In the genomic region with DNA sequence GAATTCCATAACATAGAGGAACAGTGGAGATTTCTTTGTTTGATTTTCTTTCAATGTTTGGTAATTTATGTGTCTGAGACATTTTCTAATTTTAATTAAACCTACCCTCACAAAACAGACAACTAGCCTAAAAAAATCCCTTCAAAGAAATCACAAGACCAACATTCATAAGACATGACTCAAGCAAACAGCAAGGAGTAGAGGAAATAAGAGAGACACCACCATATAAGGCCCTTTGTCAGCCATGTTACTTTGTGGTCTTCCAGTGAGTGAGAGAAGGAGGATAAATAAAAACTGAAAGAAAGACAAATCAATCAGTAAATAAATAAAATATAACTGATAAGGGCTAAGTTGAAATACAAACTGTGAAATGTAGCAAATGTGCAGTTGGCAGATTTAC, we compare ENCODE assay signal across 1 cellular context.
TF ChIP-seq lines count a peak whose summit lies in the region.

No MANE protein-coding gene starts in this region.

TF ChIP-seq in SK-N-SH, 30 proteins besides CTCF, POLR2A, EP300 and RAD21 (continued from another document):
- TF ChIP-seq, protein P1, sequence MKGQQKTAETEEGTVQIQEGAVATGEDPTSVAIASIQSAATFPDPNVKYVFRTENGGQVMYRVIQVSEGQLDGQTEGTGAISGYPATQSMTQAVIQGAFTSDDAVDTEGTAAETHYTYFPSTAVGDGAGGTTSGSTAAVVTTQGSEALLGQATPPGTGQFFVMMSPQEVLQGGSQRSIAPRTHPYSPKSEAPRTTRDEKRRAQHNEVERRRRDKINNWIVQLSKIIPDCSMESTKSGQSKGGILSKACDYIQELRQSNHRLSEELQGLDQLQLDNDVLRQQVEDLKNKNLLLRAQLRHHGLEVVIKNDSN (IDR thresholded peaks at IDR 0.05; ENCODE audit: borderline replicate concordance, low read depth) = no peak
- TF ChIP-seq FOSL2 (IDR thresholded peaks at IDR 0.05; ENCODE audit: borderline replicate concordance, low read depth) = no peak
- TF ChIP-seq EZH2phosphoT487 (IDR thresholded peaks at IDR 0.05; ENCODE audit: borderline replicate concordance, low read depth) = no peak
- no peak for TF ChIP-seq GATA2 (CRISPR knock-in tag; IDR thresholded peaks at IDR 0.05)
- TF ChIP-seq YY1 (IDR thresholded peaks at IDR 0.05; ENCODE audit: low read depth) = no peak
- TF ChIP-seq SMC3 (IDR thresholded peaks at IDR 0.05; ENCODE audit: low read depth, low read length) = no peak
- TF ChIP-seq, protein P2, sequence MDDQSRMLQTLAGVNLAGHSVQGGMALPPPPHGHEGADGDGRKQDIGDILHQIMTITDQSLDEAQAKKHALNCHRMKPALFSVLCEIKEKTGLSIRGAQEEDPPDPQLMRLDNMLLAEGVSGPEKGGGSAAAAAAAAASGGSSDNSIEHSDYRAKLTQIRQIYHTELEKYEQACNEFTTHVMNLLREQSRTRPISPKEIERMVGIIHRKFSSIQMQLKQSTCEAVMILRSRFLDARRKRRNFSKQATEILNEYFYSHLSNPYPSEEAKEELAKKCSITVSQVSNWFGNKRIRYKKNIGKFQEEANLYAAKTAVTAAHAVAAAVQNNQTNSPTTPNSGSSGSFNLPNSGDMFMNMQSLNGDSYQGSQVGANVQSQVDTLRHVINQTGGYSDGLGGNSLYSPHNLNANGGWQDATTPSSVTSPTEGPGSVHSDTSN (IDR thresholded peaks at IDR 0.05) = no peak
- TF ChIP-seq, protein P3, sequence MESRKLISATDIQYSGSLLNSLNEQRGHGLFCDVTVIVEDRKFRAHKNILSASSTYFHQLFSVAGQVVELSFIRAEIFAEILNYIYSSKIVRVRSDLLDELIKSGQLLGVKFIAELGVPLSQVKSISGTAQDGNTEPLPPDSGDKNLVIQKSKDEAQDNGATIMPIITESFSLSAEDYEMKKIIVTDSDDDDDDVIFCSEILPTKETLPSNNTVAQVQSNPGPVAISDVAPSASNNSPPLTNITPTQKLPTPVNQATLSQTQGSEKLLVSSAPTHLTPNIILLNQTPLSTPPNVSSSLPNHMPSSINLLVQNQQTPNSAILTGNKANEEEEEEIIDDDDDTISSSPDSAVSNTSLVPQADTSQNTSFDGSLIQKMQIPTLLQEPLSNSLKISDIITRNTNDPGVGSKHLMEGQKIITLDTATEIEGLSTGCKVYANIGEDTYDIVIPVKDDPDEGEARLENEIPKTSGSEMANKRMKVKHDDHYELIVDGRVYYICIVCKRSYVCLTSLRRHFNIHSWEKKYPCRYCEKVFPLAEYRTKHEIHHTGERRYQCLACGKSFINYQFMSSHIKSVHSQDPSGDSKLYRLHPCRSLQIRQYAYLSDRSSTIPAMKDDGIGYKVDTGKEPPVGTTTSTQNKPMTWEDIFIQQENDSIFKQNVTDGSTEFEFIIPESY (IDR thresholded peaks at IDR 0.05; ENCODE audit: borderline replicate concordance, low read depth) = no peak
